Comparison of ENCODE assay signal across 1 cellular context in the genomic region with DNA sequence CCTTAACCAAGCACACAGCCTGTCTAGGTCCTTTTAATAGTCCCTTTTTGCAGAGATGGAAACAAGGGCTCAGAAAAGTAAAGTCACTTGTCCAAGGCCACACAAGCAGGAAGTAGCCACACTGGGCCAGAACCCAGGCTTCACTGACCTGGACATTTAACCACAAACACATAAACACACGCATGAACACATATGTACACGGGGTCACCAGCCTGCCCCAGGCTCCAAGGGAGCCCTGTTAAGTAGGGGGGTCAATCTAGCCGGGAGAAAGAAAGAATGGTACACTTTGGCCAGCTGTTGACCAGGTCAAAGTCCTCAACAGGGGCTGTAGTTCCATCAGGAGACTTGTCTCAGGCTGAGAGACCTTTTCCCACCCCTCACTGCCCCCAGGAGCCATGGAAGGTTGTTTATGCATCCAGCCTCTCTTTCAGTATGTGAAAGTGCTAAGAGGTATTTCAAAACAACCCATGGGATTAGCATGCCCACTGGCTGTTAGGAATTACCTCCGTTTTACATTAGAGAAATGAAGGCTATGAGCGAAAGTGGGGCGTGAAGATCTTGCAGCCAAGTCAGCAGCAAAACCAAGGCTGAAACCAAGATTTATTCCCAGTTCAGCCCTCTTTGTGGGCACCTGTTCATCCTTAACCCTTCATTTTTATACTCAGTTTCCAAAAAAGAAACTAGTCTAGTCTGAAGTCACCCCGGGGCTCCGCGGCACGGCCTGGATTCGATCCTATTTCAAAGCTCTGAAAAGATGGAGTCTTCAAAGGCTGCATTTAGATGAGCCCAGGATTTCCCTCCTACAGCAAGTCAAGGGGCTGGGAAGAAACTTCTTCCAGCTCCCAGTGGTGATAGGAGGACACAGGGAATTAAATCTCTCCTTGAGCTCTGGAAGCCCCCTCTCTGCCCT.
TF ChIP-seq lines count a peak whose summit lies in the region.

No MANE protein-coding gene starts in this region.

TF ChIP-seq in HepG2, 621 proteins besides CTCF, POLR2A, EP300 and RAD21 (continued from another document and continues in another):
- TF ChIP-seq PRDM10 (CRISPR knock-in tag; IDR thresholded peaks at IDR 0.05; ENCODE audit: low read depth) (no peak; the same call in 1 of the 2 replicates), IKZF5 (CRISPR knock-in tag; IDR thresholded peaks at IDR 0.05) (peak; percentile 70), JUN (CRISPR knock-in tag; IDR thresholded peaks at IDR 0.05) (peak; percentile 19; the same call in 1 of the 2 replicates), MTA1 (CRISPR knock-in tag; IDR thresholded peaks at IDR 0.05; ENCODE audit: borderline replicate concordance) (peak; percentile 71; the same call in 1 of the 2 replicates), ZNF788 (CRISPR knock-in tag; IDR thresholded peaks at IDR 0.05; ENCODE audit: borderline replicate concordance) (peak; percentile 67; the same call in 1 of the 2 replicates), KAT8 (CRISPR knock-in tag; IDR thresholded peaks at IDR 0.05) (peak; percentile 34; the same call in 1 of the 2 replicates), ZSCAN29 (CRISPR knock-in tag; conservative IDR thresholded peaks at IDR 0.05) (peak; percentile 18; the same call in 1 of the 2 replicates), SMAD3 (CRISPR knock-in tag; IDR thresholded peaks at IDR 0.05) (peak; percentile 79), RBM39 (IDR thresholded peaks at IDR 0.05; ENCODE audit: low read depth, low read length, poor library complexity, severe bottlenecking) (no peak), NR2F2 (IDR thresholded peaks at IDR 0.05; ENCODE audit: borderline replicate concordance, low read depth) (peak; percentile 52; the same call in 1 of the 2 replicates), ZNF281 (CRISPR knock-in tag; IDR thresholded peaks at IDR 0.05; ENCODE audit: borderline replicate concordance) (peak; percentile 15; the same call in 1 of the 2 replicates), ZFY (CRISPR knock-in tag; IDR thresholded peaks at IDR 0.05) (0 out of 2 replicates have a peak, but pooled peaks have one; percentile 7), ZNF644 (CRISPR knock-in tag; IDR thresholded peaks at IDR 0.05; ENCODE audit: low read depth) (peak; percentile 49; the same call in 1 of the 2 replicates), CHD2 (IDR thresholded peaks at IDR 0.05; ENCODE audit: low read depth, low read length) (0 out of 2 replicates have a peak, but pooled peaks have one; percentile 13), ZNF451 (CRISPR knock-in tag; IDR thresholded peaks at IDR 0.05) (0 out of 2 replicates have a peak, but pooled peaks have one; percentile 3), ZNF740 (CRISPR knock-in tag; IDR thresholded peaks at IDR 0.05) (0 out of 2 replicates have a peak, but pooled peaks have one; percentile 23), XRCC5 (optimal IDR thresholded peaks at IDR 0.05; ENCODE audit: low read length) (peak; percentile 14), ISL2 (CRISPR knock-in tag; IDR thresholded peaks at IDR 0.05) (0 out of 2 replicates have a peak, but pooled peaks have one; percentile 41), HBP1 (CRISPR knock-in tag; IDR thresholded peaks at IDR 0.05; ENCODE audit: low read depth) (peak; percentile 22; the same call in 1 of the 2 replicates), ZMYM4 (CRISPR knock-in tag; IDR thresholded peaks at IDR 0.05) (peak; percentile 34; the same call in 1 of the 2 replicates), RBM22 (optimal IDR thresholded peaks at IDR 0.05; ENCODE audit: low read length) (peak; percentile 20), AHR (CRISPR knock-in tag; IDR thresholded peaks at IDR 0.05) (peak; percentile 24; the same call in 1 of the 2 replicates), SMARCE1 (IDR thresholded peaks at IDR 0.05; ENCODE audit: borderline replicate concordance) (0 out of 2 replicates have a peak, but pooled peaks have one; percentile 2)
- TF ChIP-seq, protein P1, sequence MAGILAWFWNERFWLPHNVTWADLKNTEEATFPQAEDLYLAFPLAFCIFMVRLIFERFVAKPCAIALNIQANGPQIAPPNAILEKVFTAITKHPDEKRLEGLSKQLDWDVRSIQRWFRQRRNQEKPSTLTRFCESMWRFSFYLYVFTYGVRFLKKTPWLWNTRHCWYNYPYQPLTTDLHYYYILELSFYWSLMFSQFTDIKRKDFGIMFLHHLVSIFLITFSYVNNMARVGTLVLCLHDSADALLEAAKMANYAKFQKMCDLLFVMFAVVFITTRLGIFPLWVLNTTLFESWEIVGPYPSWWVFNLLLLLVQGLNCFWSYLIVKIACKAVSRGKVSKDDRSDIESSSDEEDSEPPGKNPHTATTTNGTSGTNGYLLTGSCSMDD (CRISPR knock-in tag; IDR thresholded peaks at IDR 0.05) = no peak
- TF ChIP-seq, protein P2, sequence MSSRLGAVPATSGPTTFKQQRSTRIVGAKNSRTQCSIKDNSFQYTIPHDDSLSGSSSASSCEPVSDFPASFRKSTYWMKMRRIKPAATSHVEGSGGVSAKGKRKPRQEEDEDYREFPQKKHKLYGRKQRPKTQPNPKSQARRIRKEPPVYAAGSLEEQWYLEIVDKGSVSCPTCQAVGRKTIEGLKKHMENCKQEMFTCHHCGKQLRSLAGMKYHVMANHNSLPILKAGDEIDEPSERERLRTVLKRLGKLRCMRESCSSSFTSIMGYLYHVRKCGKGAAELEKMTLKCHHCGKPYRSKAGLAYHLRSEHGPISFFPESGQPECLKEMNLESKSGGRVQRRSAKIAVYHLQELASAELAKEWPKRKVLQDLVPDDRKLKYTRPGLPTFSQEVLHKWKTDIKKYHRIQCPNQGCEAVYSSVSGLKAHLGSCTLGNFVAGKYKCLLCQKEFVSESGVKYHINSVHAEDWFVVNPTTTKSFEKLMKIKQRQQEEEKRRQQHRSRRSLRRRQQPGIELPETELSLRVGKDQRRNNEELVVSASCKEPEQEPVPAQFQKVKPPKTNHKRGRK (CRISPR knock-in tag; IDR thresholded peaks at IDR 0.05) = no peak
- TF ChIP-seq, protein P3, sequence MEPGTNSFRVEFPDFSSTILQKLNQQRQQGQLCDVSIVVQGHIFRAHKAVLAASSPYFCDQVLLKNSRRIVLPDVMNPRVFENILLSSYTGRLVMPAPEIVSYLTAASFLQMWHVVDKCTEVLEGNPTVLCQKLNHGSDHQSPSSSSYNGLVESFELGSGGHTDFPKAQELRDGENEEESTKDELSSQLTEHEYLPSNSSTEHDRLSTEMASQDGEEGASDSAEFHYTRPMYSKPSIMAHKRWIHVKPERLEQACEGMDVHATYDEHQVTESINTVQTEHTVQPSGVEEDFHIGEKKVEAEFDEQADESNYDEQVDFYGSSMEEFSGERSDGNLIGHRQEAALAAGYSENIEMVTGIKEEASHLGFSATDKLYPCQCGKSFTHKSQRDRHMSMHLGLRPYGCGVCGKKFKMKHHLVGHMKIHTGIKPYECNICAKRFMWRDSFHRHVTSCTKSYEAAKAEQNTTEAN (CRISPR knock-in tag; conservative IDR thresholded peaks at IDR 0.05) = 0 out of 2 replicates have a peak, but pooled peaks have one; percentile 66
- TF ChIP-seq, protein P4, sequence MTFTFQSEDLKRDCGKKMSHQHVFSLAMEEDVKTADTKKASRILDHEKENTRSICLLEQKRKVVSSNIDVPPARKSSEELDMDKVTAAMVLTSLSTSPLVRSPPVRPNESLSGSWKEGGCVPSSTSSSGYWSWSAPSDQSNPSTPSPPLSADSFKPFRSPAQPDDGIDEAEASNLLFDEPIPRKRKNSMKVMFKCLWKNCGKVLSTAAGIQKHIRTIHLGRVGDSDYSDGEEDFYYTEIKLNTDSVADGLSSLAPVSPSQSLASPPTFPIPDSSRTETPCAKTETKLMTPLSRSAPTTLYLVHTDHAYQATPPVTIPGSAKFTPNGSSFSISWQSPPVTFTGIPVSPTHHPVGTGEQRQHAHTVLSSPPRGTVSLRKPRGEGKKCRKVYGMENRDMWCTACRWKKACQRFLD (CRISPR knock-in tag; IDR thresholded peaks at IDR 0.05; ENCODE audit: borderline replicate concordance) = 0 out of 2 replicates have a peak, but pooled peaks have one; percentile 74
- TF ChIP-seq, protein P5, sequence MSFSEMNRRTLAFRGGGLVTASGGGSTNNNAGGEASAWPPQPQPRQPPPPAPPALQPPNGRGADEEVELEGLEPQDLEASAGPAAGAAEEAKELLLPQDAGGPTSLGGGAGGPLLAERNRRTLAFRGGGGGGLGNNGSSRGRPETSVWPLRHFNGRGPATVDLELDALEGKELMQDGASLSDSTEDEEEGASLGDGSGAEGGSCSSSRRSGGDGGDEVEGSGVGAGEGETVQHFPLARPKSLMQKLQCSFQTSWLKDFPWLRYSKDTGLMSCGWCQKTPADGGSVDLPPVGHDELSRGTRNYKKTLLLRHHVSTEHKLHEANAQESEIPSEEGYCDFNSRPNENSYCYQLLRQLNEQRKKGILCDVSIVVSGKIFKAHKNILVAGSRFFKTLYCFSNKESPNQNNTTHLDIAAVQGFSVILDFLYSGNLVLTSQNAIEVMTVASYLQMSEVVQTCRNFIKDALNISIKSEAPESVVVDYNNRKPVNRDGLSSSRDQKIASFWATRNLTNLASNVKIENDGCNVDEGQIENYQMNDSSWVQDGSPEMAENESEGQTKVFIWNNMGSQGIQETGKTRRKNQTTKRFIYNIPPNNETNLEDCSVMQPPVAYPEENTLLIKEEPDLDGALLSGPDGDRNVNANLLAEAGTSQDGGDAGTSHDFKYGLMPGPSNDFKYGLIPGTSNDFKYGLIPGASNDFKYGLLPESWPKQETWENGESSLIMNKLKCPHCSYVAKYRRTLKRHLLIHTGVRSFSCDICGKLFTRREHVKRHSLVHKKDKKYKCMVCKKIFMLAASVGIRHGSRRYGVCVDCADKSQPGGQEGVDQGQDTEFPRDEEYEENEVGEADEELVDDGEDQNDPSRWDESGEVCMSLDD (CRISPR knock-in tag; IDR thresholded peaks at IDR 0.05; ENCODE audit: borderline replicate concordance) = 0 out of 2 replicates have a peak, but pooled peaks have one; percentile 55
- TF ChIP-seq, protein P6, sequence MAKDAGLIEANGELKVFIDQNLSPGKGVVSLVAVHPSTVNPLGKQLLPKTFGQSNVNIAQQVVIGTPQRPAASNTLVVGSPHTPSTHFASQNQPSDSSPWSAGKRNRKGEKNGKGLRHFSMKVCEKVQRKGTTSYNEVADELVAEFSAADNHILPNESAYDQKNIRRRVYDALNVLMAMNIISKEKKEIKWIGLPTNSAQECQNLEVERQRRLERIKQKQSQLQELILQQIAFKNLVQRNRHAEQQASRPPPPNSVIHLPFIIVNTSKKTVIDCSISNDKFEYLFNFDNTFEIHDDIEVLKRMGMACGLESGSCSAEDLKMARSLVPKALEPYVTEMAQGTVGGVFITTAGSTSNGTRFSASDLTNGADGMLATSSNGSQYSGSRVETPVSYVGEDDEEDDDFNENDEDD (CRISPR knock-in tag; IDR thresholded peaks at IDR 0.05; ENCODE audit: borderline replicate concordance) = peak; percentile 30; the same call in 1 of the 2 replicates
